In the genomic region with DNA sequence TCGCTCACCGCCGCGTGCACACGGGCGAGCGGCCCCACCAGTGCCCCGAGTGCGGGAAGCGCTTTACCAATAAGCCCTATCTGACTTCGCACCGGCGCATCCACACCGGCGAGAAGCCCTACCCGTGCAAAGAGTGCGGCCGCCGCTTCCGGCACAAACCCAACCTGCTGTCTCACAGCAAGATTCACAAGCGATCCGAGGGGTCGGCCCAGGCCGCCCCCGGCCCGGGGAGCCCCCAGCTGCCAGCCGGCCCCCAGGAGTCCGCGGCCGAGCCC, we compare ENCODE assay signal across 1 cellular context.
TF ChIP-seq lines count a peak whose summit lies in the region.

No MANE protein-coding gene starts in this region.

TF ChIP-seq in GM23338, 12 proteins besides CTCF, POLR2A, EP300 and RAD21 (continued from another document):
- TF ChIP-seq CREB1 (CRISPR knock-in tag; IDR thresholded peaks at IDR 0.05; ENCODE audit: low read depth), result no peak
TF ChIP-seq in GM23338: peak in this region for 0.
